ENCODE assay signal across 1 cellular context in the genomic region with DNA sequence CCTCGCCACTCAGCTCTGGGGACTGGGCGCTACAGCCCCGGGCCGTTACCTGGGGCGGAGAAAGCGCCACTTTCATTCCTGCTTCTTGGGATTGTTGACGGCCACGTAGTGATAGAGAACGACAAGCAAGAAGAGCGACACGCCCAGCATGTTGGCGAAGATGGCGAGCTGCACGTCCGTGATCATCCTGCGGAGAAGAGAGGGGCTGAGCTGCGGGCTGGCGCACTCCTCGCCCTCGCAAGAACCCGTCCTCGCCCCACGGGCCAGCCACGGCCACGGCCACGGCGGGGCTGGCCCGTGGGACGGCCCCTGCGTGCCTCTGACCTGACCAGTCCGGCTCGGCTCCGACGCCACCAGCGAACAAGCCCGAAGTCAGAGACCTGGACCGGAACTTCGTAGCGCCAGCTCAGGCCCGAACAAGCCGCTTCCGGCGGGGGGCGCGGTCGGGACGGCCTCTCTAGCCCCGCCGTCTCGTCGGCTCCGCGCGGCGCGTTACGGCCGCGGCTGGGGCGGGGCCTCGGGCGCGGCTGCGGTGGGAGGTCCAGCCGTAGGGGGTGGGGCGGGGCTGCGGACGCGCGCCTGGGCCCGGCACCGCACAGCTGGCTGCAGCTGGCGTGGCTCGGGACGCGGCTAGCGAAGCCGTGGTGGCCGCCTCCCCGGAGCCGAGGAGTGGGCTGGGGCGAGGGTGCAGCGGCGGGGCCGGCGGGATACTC.
A peak's percentile ranks its signal among the peaks of the same experiment; 100 is the strongest.
TF ChIP-seq lines count a peak whose summit lies in the region.

TSS of gene OST4 (minus strand) at position 378 of the 713 bp plus-strand sequence.

TF ChIP-seq in HepG2, 621 proteins besides CTCF, POLR2A, EP300 and RAD21 (continued from another document and continues in another):
- TF ChIP-seq FOXA1 (IDR thresholded peaks at IDR 0.05) (no peak), FOXA1 (CRISPR knock-in tag; IDR thresholded peaks at IDR 0.05) (no peak), TEAD2 (CRISPR knock-in tag; IDR thresholded peaks at IDR 0.05) (no peak), HNF1B (CRISPR knock-in tag; IDR thresholded peaks at IDR 0.05) (peak; percentile 60), ZNF672 (CRISPR knock-in tag; IDR thresholded peaks at IDR 0.05) (no peak), ZBTB7B (CRISPR knock-in tag; IDR thresholded peaks at IDR 0.05) (no peak; the same call in 1 of the 2 replicates), ZNF646 (CRISPR knock-in tag; IDR thresholded peaks at IDR 0.05) (no peak), NCOR1 (IDR thresholded peaks at IDR 0.05; ENCODE audit: borderline replicate concordance, low read length) (no peak), TAF1 (CRISPR knock-in tag; IDR thresholded peaks at IDR 0.05) (peak; percentile 85), ZNF235 (CRISPR knock-in tag; IDR thresholded peaks at IDR 0.05; ENCODE audit: borderline replicate concordance) (peak; percentile 22; the same call in 1 of the 2 replicates), RCOR2 (CRISPR knock-in tag; IDR thresholded peaks at IDR 0.05) (no peak), DNMT1 (CRISPR knock-in tag; IDR thresholded peaks at IDR 0.05) (no peak; the same call in 1 of the 2 replicates), PAX8 (CRISPR knock-in tag; IDR thresholded peaks at IDR 0.05; ENCODE audit: borderline replicate concordance) (no peak), ZNF253 (CRISPR knock-in tag; IDR thresholded peaks at IDR 0.05; ENCODE audit: borderline replicate concordance) (no peak), RBFOX2 (IDR thresholded peaks at IDR 0.05; ENCODE audit: low read depth, low read length) (peak; percentile 99), SALL1 (CRISPR knock-in tag; IDR thresholded peaks at IDR 0.05) (peak; percentile 84), NFIB (CRISPR knock-in tag; IDR thresholded peaks at IDR 0.05; ENCODE audit: borderline replicate concordance) (no peak), FOXP1 (IDR thresholded peaks at IDR 0.05) (no peak), FOXP1 (CRISPR knock-in tag; IDR thresholded peaks at IDR 0.05) (no peak), HOXD1 (CRISPR knock-in tag; IDR thresholded peaks at IDR 0.05) (no peak), SMAD3 (CRISPR knock-in tag; IDR thresholded peaks at IDR 0.05) (peak; percentile 70; the same call in 1 of the 2 replicates), MED8 (CRISPR knock-in tag; IDR thresholded peaks at IDR 0.05; ENCODE audit: insufficient replicate concordance) (no peak), ZNF773 (CRISPR knock-in tag; IDR thresholded peaks at IDR 0.05; ENCODE audit: borderline replicate concordance) (peak; percentile 72; the same call in 1 of the 2 replicates), ZNF232 (CRISPR knock-in tag; IDR thresholded peaks at IDR 0.05; ENCODE audit: borderline replicate concordance) (peak; percentile 13; the same call in 1 of the 2 replicates), TBX2 (CRISPR knock-in tag; IDR thresholded peaks at IDR 0.05; ENCODE audit: borderline replicate concordance) (peak; percentile 70; the same call in 1 of the 2 replicates), MLLT10 (CRISPR knock-in tag; IDR thresholded peaks at IDR 0.05) (no peak)
- TF ChIP-seq, protein P1, sequence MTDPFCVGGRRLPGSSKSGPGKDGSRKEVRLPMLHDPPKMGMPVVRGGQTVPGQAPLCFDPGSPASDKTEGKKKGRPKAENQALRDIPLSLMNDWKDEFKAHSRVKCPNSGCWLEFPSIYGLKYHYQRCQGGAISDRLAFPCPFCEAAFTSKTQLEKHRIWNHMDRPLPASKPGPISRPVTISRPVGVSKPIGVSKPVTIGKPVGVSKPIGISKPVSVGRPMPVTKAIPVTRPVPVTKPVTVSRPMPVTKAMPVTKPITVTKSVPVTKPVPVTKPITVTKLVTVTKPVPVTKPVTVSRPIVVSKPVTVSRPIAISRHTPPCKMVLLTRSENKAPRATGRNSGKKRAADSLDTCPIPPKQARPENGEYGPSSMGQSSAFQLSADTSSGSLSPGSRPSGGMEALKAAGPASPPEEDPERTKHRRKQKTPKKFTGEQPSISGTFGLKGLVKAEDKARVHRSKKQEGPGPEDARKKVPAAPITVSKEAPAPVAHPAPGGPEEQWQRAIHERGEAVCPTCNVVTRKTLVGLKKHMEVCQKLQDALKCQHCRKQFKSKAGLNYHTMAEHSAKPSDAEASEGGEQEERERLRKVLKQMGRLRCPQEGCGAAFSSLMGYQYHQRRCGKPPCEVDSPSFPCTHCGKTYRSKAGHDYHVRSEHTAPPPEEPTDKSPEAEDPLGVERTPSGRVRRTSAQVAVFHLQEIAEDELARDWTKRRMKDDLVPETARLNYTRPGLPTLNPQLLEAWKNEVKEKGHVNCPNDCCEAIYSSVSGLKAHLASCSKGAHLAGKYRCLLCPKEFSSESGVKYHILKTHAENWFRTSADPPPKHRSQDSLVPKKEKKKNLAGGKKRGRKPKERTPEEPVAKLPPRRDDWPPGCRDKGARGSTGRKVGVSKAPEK (CRISPR knock-in tag; IDR thresholded peaks at IDR 0.05; ENCODE audit: borderline replicate concordance), result 0 out of 2 replicates have a peak, but pooled peaks have one; percentile 84
- TF ChIP-seq, protein P2, sequence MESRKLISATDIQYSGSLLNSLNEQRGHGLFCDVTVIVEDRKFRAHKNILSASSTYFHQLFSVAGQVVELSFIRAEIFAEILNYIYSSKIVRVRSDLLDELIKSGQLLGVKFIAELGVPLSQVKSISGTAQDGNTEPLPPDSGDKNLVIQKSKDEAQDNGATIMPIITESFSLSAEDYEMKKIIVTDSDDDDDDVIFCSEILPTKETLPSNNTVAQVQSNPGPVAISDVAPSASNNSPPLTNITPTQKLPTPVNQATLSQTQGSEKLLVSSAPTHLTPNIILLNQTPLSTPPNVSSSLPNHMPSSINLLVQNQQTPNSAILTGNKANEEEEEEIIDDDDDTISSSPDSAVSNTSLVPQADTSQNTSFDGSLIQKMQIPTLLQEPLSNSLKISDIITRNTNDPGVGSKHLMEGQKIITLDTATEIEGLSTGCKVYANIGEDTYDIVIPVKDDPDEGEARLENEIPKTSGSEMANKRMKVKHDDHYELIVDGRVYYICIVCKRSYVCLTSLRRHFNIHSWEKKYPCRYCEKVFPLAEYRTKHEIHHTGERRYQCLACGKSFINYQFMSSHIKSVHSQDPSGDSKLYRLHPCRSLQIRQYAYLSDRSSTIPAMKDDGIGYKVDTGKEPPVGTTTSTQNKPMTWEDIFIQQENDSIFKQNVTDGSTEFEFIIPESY (CRISPR knock-in tag; IDR thresholded peaks at IDR 0.05), result no peak
- TF ChIP-seq, protein P3, sequence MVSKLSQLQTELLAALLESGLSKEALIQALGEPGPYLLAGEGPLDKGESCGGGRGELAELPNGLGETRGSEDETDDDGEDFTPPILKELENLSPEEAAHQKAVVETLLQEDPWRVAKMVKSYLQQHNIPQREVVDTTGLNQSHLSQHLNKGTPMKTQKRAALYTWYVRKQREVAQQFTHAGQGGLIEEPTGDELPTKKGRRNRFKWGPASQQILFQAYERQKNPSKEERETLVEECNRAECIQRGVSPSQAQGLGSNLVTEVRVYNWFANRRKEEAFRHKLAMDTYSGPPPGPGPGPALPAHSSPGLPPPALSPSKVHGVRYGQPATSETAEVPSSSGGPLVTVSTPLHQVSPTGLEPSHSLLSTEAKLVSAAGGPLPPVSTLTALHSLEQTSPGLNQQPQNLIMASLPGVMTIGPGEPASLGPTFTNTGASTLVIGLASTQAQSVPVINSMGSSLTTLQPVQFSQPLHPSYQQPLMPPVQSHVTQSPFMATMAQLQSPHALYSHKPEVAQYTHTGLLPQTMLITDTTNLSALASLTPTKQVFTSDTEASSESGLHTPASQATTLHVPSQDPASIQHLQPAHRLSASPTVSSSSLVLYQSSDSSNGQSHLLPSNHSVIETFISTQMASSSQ (IDR thresholded peaks at IDR 0.05; ENCODE audit: low read depth), result no peak
- TF ChIP-seq, protein P3 (CRISPR knock-in tag; IDR thresholded peaks at IDR 0.05; ENCODE audit: borderline replicate concordance), result peak; percentile 64; the same call in 1 of the 2 replicates
- TF ChIP-seq, protein P4, sequence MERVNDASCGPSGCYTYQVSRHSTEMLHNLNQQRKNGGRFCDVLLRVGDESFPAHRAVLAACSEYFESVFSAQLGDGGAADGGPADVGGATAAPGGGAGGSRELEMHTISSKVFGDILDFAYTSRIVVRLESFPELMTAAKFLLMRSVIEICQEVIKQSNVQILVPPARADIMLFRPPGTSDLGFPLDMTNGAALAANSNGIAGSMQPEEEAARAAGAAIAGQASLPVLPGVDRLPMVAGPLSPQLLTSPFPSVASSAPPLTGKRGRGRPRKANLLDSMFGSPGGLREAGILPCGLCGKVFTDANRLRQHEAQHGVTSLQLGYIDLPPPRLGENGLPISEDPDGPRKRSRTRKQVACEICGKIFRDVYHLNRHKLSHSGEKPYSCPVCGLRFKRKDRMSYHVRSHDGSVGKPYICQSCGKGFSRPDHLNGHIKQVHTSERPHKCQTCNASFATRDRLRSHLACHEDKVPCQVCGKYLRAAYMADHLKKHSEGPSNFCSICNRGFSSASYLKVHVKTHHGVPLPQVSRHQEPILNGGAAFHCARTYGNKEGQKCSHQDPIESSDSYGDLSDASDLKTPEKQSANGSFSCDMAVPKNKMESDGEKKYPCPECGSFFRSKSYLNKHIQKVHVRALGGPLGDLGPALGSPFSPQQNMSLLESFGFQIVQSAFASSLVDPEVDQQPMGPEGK (CRISPR knock-in tag; IDR thresholded peaks at IDR 0.05), result peak; percentile 61; the same call in 1 of the 2 replicates
